1 cellular context compared by ENCODE assay signal in the genomic region with DNA sequence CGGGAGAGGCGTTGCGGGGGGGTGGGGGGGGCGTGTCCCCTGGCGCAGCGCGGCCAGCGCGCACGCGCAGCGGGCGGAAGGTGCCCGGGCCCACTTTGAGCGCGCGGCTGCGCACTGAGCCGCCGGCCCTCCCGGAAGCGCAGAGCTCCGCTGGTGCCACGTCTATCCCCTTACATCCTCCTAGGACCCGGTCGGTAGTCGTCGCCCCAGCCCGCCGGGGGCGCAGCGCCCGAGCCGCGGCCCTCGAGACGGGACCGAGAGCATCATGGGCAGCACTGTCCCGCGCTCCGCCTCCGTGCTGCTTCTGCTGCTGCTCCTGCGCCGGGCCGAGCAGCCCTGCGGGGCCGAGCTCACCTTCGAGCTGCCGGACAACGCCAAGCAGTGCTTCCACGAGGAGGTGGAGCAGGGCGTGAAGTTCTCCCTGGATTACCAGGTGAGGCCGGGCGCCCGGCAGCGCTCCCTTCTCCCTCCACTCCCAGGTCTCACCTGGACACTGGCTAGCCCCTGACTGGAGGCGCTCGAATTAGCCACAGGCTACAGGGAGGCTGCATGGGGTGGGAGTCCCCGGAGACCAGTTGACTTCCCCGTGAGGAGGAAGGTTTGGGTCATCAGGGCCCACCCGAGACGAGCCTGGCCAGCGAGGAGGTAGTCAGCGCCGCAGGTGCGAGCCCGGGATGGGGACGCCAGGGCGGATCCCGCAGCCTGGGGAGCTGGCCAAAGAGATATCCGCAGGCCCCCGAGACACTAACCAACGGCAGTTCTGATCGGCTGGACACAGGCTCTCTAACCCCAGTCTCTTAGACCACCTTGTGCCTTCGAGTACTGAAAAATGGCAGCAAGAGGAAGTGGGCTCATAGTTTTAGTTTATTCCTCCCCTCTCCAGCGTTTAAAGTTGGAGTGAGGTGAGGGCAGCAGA.
TF ChIP-seq lines count a peak whose summit lies in the region.

Gene TMED3 (plus strand): TSS at position 128 of the 916 bp plus-strand sequence. CDS start 138 bp downstream, at position 266.

TF ChIP-seq in K562, 482 proteins besides CTCF, POLR2A, EP300 and RAD21 (continued from another document and continues in another):
- no peak for TF ChIP-seq ESRRA (IDR thresholded peaks at IDR 0.05; ENCODE audit: borderline replicate concordance, low read depth)
- peak in 1 of 2 experiments; percentile 54; a peak in 1 of 4 replicates for TF ChIP-seq TEAD1 (CRISPR knock-in tag; IDR thresholded peaks at IDR 0.05)
- 0 out of 2 replicates have a peak, but pooled peaks have one; percentile 86 for TF ChIP-seq SRSF1 (IDR thresholded peaks at IDR 0.05; ENCODE audit: low read depth, low read length)
- TF ChIP-seq, protein P1, sequence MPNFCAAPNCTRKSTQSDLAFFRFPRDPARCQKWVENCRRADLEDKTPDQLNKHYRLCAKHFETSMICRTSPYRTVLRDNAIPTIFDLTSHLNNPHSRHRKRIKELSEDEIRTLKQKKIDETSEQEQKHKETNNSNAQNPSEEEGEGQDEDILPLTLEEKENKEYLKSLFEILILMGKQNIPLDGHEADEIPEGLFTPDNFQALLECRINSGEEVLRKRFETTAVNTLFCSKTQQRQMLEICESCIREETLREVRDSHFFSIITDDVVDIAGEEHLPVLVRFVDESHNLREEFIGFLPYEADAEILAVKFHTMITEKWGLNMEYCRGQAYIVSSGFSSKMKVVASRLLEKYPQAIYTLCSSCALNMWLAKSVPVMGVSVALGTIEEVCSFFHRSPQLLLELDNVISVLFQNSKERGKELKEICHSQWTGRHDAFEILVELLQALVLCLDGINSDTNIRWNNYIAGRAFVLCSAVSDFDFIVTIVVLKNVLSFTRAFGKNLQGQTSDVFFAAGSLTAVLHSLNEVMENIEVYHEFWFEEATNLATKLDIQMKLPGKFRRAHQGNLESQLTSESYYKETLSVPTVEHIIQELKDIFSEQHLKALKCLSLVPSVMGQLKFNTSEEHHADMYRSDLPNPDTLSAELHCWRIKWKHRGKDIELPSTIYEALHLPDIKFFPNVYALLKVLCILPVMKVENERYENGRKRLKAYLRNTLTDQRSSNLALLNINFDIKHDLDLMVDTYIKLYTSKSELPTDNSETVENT (CRISPR knock-in tag; IDR thresholded peaks at IDR 0.05) = peak; percentile 36; the same call in 1 of the 2 replicates
- peak; percentile 87 for TF ChIP-seq CHD1 (IDR thresholded peaks at IDR 0.05; ENCODE audit: low read length)
- TF ChIP-seq SPI1 (IDR thresholded peaks at IDR 0.05; ENCODE audit: borderline replicate concordance, low read depth, low read length) = peak; percentile 49; the same call in 1 of the 2 replicates
- TF ChIP-seq ZEB2 (IDR thresholded peaks at IDR 0.05) = 0 out of 2 replicates have a peak, but pooled peaks have one; percentile 34
- TF ChIP-seq FOXA3 (CRISPR knock-in tag; conservative IDR thresholded peaks at IDR 0.05 in 1 of 2, IDR thresholded peaks at IDR 0.05 in 1 of 2) = 0 out of 4 replicates have a peak, but pooled peaks of 1 of the 2 experiments have one; percentile 56
- TF ChIP-seq TCF7L2 (IDR thresholded peaks at IDR 0.05; ENCODE audit: low read depth, low read length) = no peak
- TF ChIP-seq, protein P2, sequence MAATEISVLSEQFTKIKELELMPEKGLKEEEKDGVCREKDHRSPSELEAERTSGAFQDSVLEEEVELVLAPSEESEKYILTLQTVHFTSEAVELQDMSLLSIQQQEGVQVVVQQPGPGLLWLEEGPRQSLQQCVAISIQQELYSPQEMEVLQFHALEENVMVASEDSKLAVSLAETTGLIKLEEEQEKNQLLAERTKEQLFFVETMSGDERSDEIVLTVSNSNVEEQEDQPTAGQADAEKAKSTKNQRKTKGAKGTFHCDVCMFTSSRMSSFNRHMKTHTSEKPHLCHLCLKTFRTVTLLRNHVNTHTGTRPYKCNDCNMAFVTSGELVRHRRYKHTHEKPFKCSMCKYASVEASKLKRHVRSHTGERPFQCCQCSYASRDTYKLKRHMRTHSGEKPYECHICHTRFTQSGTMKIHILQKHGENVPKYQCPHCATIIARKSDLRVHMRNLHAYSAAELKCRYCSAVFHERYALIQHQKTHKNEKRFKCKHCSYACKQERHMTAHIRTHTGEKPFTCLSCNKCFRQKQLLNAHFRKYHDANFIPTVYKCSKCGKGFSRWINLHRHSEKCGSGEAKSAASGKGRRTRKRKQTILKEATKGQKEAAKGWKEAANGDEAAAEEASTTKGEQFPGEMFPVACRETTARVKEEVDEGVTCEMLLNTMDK (IDR thresholded peaks at IDR 0.05; ENCODE audit: borderline replicate concordance, insufficient read depth, low read depth, low read length, poor library complexity, severe bottlenecking) = peak; percentile 72
- peak; percentile 17 for TF ChIP-seq ZFP36 (IDR thresholded peaks at IDR 0.05; ENCODE audit: low read depth, low read length, partially characterized antibody)
- TF ChIP-seq, protein P3, sequence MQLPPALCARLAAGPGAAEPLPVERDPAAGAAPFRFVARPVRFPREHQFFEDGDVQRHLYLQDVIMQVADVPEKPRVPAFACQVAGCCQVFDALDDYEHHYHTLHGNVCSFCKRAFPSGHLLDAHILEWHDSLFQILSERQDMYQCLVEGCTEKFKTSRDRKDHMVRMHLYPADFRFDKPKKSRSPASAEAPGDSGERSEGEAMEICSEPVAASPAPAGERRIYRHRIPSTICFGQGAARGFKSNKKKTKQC (CRISPR knock-in tag; IDR thresholded peaks at IDR 0.05) = peak; percentile 77
- 0 out of 2 replicates have a peak, but pooled peaks have one; percentile 22 for TF ChIP-seq HDAC2 (IDR thresholded peaks at IDR 0.05)
- peak; percentile 44 to 63; a peak in 2 of 4 replicates for TF ChIP-seq MAZ (CRISPR knock-in tag; conservative IDR thresholded peaks at IDR 0.05 in 1 of 2, IDR thresholded peaks at IDR 0.05 in 1 of 2)
- TF ChIP-seq, protein P4, sequence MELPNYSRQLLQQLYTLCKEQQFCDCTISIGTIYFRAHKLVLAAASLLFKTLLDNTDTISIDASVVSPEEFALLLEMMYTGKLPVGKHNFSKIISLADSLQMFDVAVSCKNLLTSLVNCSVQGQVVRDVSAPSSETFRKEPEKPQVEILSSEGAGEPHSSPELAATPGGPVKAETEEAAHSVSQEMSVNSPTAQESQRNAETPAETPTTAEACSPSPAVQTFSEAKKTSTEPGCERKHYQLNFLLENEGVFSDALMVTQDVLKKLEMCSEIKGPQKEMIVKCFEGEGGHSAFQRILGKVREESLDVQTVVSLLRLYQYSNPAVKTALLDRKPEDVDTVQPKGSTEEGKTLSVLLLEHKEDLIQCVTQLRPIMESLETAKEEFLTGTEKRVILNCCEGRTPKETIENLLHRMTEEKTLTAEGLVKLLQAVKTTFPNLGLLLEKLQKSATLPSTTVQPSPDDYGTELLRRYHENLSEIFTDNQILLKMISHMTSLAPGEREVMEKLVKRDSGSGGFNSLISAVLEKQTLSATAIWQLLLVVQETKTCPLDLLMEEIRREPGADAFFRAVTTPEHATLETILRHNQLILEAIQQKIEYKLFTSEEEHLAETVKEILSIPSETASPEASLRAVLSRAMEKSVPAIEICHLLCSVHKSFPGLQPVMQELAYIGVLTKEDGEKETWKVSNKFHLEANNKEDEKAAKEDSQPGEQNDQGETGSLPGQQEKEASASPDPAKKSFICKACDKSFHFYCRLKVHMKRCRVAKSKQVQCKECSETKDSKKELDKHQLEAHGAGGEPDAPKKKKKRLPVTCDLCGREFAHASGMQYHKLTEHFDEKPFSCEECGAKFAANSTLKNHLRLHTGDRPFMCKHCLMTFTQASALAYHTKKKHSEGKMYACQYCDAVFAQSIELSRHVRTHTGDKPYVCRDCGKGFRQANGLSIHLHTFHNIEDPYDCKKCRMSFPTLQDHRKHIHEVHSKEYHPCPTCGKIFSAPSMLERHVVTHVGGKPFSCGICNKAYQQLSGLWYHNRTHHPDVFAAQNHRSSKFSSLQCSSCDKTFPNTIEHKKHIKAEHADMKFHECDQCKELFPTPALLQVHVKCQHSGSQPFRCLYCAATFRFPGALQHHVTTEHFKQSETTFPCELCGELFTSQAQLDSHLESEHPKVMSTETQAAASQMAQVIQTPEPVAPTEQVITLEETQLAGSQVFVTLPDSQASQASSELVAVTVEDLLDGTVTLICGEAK (IDR thresholded peaks at IDR 0.05) = peak; percentile 76
- TF ChIP-seq, protein P4 (CRISPR knock-in tag; IDR thresholded peaks at IDR 0.05) = no peak
- TF ChIP-seq TBP (optimal IDR thresholded peaks at IDR 0.05; ENCODE audit: low read depth, low read length) = peak; percentile 53
- TF ChIP-seq HNRNPLL (IDR thresholded peaks at IDR 0.05; ENCODE audit: low read depth, low read length, poor library complexity, severe bottlenecking) = peak; percentile 69
- TF ChIP-seq ZC3H11A (IDR thresholded peaks at IDR 0.05; ENCODE audit: low read depth, low read length) = no peak
- no peak for TF ChIP-seq ZFPM2 (CRISPR knock-in tag; IDR thresholded peaks at IDR 0.05)
- TF ChIP-seq BRF1 (IDR thresholded peaks at IDR 0.05; ENCODE audit: borderline replicate concordance, extremely low read depth, insufficient read length) = no peak
- TF ChIP-seq ELF1 (tag; IDR thresholded peaks at IDR 0.05) = peak; percentile 76
- TF ChIP-seq, protein P5, sequence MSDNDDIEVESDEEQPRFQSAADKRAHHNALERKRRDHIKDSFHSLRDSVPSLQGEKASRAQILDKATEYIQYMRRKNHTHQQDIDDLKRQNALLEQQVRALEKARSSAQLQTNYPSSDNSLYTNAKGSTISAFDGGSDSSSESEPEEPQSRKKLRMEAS (CRISPR knock-in tag; IDR thresholded peaks at IDR 0.05) = peak; percentile 60; the same call in 1 of the 2 replicates
- TF ChIP-seq NEUROD1 (IDR thresholded peaks at IDR 0.05; ENCODE audit: borderline replicate concordance, low read depth, low read length, partially characterized antibody) = peak; percentile 23
- 0 out of 2 replicates have a peak, but pooled peaks have one; percentile 41 for TF ChIP-seq ZNF431 (CRISPR knock-in tag; IDR thresholded peaks at IDR 0.05)
- 0 out of 2 replicates have a peak, but pooled peaks have one; percentile 27 for TF ChIP-seq ZBTB2 (IDR thresholded peaks at IDR 0.05)
- TF ChIP-seq, protein P6, sequence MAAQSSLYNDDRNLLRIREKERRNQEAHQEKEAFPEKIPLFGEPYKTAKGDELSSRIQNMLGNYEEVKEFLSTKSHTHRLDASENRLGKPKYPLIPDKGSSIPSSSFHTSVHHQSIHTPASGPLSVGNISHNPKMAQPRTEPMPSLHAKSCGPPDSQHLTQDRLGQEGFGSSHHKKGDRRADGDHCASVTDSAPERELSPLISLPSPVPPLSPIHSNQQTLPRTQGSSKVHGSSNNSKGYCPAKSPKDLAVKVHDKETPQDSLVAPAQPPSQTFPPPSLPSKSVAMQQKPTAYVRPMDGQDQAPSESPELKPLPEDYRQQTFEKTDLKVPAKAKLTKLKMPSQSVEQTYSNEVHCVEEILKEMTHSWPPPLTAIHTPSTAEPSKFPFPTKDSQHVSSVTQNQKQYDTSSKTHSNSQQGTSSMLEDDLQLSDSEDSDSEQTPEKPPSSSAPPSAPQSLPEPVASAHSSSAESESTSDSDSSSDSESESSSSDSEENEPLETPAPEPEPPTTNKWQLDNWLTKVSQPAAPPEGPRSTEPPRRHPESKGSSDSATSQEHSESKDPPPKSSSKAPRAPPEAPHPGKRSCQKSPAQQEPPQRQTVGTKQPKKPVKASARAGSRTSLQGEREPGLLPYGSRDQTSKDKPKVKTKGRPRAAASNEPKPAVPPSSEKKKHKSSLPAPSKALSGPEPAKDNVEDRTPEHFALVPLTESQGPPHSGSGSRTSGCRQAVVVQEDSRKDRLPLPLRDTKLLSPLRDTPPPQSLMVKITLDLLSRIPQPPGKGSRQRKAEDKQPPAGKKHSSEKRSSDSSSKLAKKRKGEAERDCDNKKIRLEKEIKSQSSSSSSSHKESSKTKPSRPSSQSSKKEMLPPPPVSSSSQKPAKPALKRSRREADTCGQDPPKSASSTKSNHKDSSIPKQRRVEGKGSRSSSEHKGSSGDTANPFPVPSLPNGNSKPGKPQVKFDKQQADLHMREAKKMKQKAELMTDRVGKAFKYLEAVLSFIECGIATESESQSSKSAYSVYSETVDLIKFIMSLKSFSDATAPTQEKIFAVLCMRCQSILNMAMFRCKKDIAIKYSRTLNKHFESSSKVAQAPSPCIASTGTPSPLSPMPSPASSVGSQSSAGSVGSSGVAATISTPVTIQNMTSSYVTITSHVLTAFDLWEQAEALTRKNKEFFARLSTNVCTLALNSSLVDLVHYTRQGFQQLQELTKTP (IDR thresholded peaks at IDR 0.05; ENCODE audit: low read depth in 1 of 2, partially characterized antibody in 2 of 2) = no peak
- TF ChIP-seq MTA3 (IDR thresholded peaks at IDR 0.05; ENCODE audit: borderline replicate concordance) = peak; percentile 36; the same call in 1 of the 2 replicates
